In genomic region chr20:4898282-4898681, GRCh38 we compare ENCODE assay signal across 12 cellular contexts.
A peak's percentile ranks its signal among the peaks of the same experiment; 100 is the strongest.
DNase-seq lines count a peak whose midpoint lies in the region; ATAC-seq and TF ChIP-seq lines count a peak whose summit lies in the region.
"Had no signal": no experiment of that assay in that cellular context is flagged by ENCODE, and none has a peak within 500 bp of the region (broad histone marks: within the 10 kb centered on the region; RNA-seq: fewer than 3 reads in every experiment).

No MANE protein-coding gene starts in this region.

- H3K27ac Mint-ChIP-seq in activated CD4-positive, alpha-beta T cell treated with anti-CD3 and anti-CD28 coated beads, Interleukin-2, amount 10 ng/mL, durations not matched to agents 24 days and 14 days: peak overlapping the region; percentile 18
- peak overlapping the region; percentile 64 for H3K27ac Mint-ChIP-seq in type B pancreatic cell
- H3K27ac Mint-ChIP-seq in activated T-helper 2 cell treated with anti-CD3 and anti-CD28 coated beads, Interferon-gamma antibody, Interleukin-2, Interleukin-4, amounts not matched to agents 10 μg/mL and 5 μg/mL and 100 μg/mL, durations not matched to agents 14 hours and 24 hours and 36 hours: no peak overlapping the region

- peaks cover 14% of the 10 kb centered on the region for H3K36me3 Mint-ChIP-seq in activated CD4-positive, alpha-beta T cell treated with anti-CD3 and anti-CD28 coated beads, Interleukin-2, amount 10 ng/mL, durations not matched to agents 24 days and 14 days (ENCODE audit: low read depth)
- peaks cover 15% of the 10 kb centered on the region for H3K36me3 Mint-ChIP-seq in type B pancreatic cell
- H3K36me3 Mint-ChIP-seq in activated T-helper 2 cell treated with anti-CD3 and anti-CD28 coated beads, Interferon-gamma antibody, Interleukin-2, Interleukin-4, amounts not matched to agents 10 μg/mL and 5 μg/mL and 100 μg/mL, durations not matched to agents 14 hours and 24 hours and 36 hours (ENCODE audit: low read depth): peaks cover 15% of the 10 kb centered on the region

- DNase-seq in activated CD4-positive, alpha-beta T cell treated with anti-CD3 and anti-CD28 coated beads, Interleukin-2, amount 10 ng/mL, durations not matched to agents 24 days and 14 days: no peak
- no peak for DNase-seq in activated CD4-positive, alpha-beta T cell treated with anti-CD3 and anti-CD28 coated beads, Interleukin-2, amount 50 U/mL, for 1 hour
- peak; percentile 73 to 83 for DNase-seq in cardiac fibroblast (ENCODE audit: low read depth in 2 of 2)
- DNase-seq in left colon: peak in 1 of 2 donors; percentile 34
- DNase-seq in type B pancreatic cell (ENCODE audit: extremely low spot score, unreplicated experiment): no peak
- DNase-seq in superior temporal gyrus (ENCODE audit: extremely low spot score): no peak
- DNase-seq in activated T-helper 2 cell treated with anti-CD3 and anti-CD28 coated beads, Interferon-gamma antibody, Interleukin-2, Interleukin-4, amounts not matched to agents 10 μg/mL and 5 μg/mL and 100 μg/mL, durations not matched to agents 14 hours and 24 hours and 36 hours (ENCODE audit: low spot score): no peak
- DNase-seq: SW 1271 had no signal

- no peaks in the 10 kb centered on the region for H3K27me3 Mint-ChIP-seq in activated CD4-positive, alpha-beta T cell treated with anti-CD3 and anti-CD28 coated beads, Interleukin-2, amount 10 ng/mL, durations not matched to agents 24 days and 14 days
- no peaks in the 10 kb centered on the region for H3K27me3 Mint-ChIP-seq in type B pancreatic cell
- no peaks in the 10 kb centered on the region for H3K27me3 Mint-ChIP-seq in activated T-helper 2 cell treated with anti-CD3 and anti-CD28 coated beads, Interferon-gamma antibody, Interleukin-2, Interleukin-4, amounts not matched to agents 10 μg/mL and 5 μg/mL and 100 μg/mL, durations not matched to agents 14 hours and 24 hours and 36 hours (ENCODE audit: low read depth)

- intact Hi-C loops in activated CD4-positive, alpha-beta T cell treated with anti-CD3 and anti-CD28 coated beads, Interleukin-2, amount 10 ng/mL, durations not matched to agents 24 days and 14 days (cut with micrococcal nuclease): no loop called here
- intact Hi-C loops in left colon (cut with DNase I, micrococcal nuclease): no loop called here
- intact Hi-C loops in activated T-helper 2 cell treated with anti-CD3 and anti-CD28 coated beads, Interferon-gamma antibody, Interleukin-2, Interleukin-4, amounts not matched to agents 10 μg/mL and 5 μg/mL and 100 μg/mL, durations not matched to agents 14 hours and 24 hours and 36 hours (cut with micrococcal nuclease): no loop called here

- ATAC-seq in left colon (peak; percentile 78), GM21619 (IDR thresholded peaks at IDR 0.05; ENCODE audit: unreplicated experiment) (no peak)
- ATAC-seq: K562 had no signal

- no peak overlapping the region for H3K4me3 Mint-ChIP-seq in activated CD4-positive, alpha-beta T cell treated with anti-CD3 and anti-CD28 coated beads, Interleukin-2, amount 10 ng/mL, durations not matched to agents 24 days and 14 days
- H3K4me3 Mint-ChIP-seq in type B pancreatic cell: peak overlapping the region; percentile 59
- no peak overlapping the region for H3K4me3 Mint-ChIP-seq in activated T-helper 2 cell treated with anti-CD3 and anti-CD28 coated beads, Interferon-gamma antibody, Interleukin-2, Interleukin-4, amounts not matched to agents 10 μg/mL and 5 μg/mL and 100 μg/mL, durations not matched to agents 14 hours and 24 hours and 36 hours (ENCODE audit: low read depth)

- H3K4me1 Mint-ChIP-seq in activated CD4-positive, alpha-beta T cell treated with anti-CD3 and anti-CD28 coated beads, Interleukin-2, amount 10 ng/mL, durations not matched to agents 24 days and 14 days: peaks cover 6% of the 10 kb centered on the region
- peaks cover 28% of the 10 kb centered on the region for H3K4me1 Mint-ChIP-seq in type B pancreatic cell (ENCODE audit: unreplicated experiment)
- H3K4me1 Mint-ChIP-seq in activated T-helper 2 cell treated with anti-CD3 and anti-CD28 coated beads, Interferon-gamma antibody, Interleukin-2, Interleukin-4, amounts not matched to agents 10 μg/mL and 5 μg/mL and 100 μg/mL, durations not matched to agents 14 hours and 24 hours and 36 hours (ENCODE audit: low read depth): peaks cover 2% of the 10 kb centered on the region

- TF ChIP-seq CTCF in cardiac fibroblast (IDR thresholded peaks at IDR 0.05; ENCODE audit: low read depth, low read length): no peak
- TF ChIP-seq CTCF in type B pancreatic cell (conservative IDR thresholded peaks at IDR 0.05): no peak

- H3K4me3 ChIP-seq in cardiac fibroblast (replicated peaks in 1 of 2; ENCODE audit: low read depth in 2 of 2, low read length in 2 of 2): no peak overlapping the region
- H3K4me3 ChIP-seq: A549, K562, suprapubic skin had no signal

- H3K9me3 Mint-ChIP-seq in activated CD4-positive, alpha-beta T cell treated with anti-CD3 and anti-CD28 coated beads, Interleukin-2, amount 10 ng/mL, durations not matched to agents 24 days and 14 days: no peaks in the 10 kb centered on the region
- no peaks in the 10 kb centered on the region for H3K9me3 Mint-ChIP-seq in type B pancreatic cell
- no peaks in the 10 kb centered on the region for H3K9me3 Mint-ChIP-seq in activated T-helper 2 cell treated with anti-CD3 and anti-CD28 coated beads, Interferon-gamma antibody, Interleukin-2, Interleukin-4, amounts not matched to agents 10 μg/mL and 5 μg/mL and 100 μg/mL, durations not matched to agents 14 hours and 24 hours and 36 hours

Comparison
In these comparisons a context has a peak if more than half of its experiments do, and no peak if none do; other contexts are left out.
1. DNase-seq: peak in cardiac fibroblast (2 of 2); none in activated CD4-positive, alpha-beta T cell treated with anti-CD3 and anti-CD28 coated beads, Interleukin-2, amount 10 ng/mL, durations not matched to agents 24 days and 14 days (single experiment), activated CD4-positive, alpha-beta T cell treated with anti-CD3 and anti-CD28 coated beads, Interleukin-2, amount 50 U/mL, for 1 hour (single experiment), type B pancreatic cell (single experiment), superior temporal gyrus (single experiment) and activated T-helper 2 cell treated with anti-CD3 and anti-CD28 coated beads, Interferon-gamma antibody, Interleukin-2, Interleukin-4, amounts not matched to agents 10 μg/mL and 5 μg/mL and 100 μg/mL, durations not matched to agents 14 hours and 24 hours and 36 hours (single experiment).